In the genomic region with DNA sequence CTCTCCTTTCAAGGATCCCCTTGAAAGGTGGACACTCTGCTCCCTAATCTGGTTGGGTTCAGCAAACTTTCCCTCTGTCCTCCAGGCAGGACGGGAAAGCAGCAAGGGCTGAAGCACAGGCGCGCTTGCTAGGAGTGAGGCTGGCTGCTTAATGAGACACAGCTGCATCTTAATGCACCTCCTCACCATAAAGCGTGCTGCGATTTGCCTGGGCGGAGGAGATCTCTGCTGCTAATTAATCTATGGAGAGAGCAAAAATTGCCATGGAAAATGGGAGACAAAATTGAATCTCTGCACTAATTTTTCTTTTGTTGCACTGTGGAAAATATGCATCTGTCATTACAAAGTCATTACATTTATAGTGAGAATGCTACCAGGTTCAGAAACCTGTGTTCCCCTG, we compare ENCODE assay signal across 24 cellular contexts. TPM values are rescaled to one million over a fixed set of nuclear protein-coding genes. Genes with fewer than 3 reads are reported as not detected.
DNase-seq lines count a peak whose midpoint lies in the region; ATAC-seq and TF ChIP-seq lines count a peak whose summit lies in the region.
"Had no signal": no experiment of that assay in that cellular context is flagged by ENCODE, and none has a peak within 500 bp of the region (broad histone marks: within the 10 kb centered on the region; RNA-seq: fewer than 3 reads in every experiment).

No MANE protein-coding gene starts in this region.

- no peaks in the 10 kb centered on the region for H3K9me3 Mint-ChIP-seq in neural progenitor cell
- H3K9me3 Mint-ChIP-seq: CD8-positive, alpha-beta memory T cell had no signal

- DNase-seq in cardiac muscle cell (ENCODE audit: low read depth in 1 of 2, low spot score in 1 of 2) (no peak), heart left ventricle (no peak), fibroblast of villous mesenchyme (ENCODE audit: low read depth) (peak; percentile 23), neural progenitor cell (ENCODE audit: low spot score) (no peak), DMS153 (lab: John Stamatoyannopoulos, UW) (no peak), SJCRH30 (no peak), GM10266 (ENCODE audit: extremely low spot score) (no peak)
- DNase-seq: C1 segment of cervical spinal cord; Calu3; CD8-positive, alpha-beta memory T cell; H7; MG63; NCI-H1417 treated with DMSO at 0.1 percent for 48 hours; NCI-H187; NCI-H446 treated with DMSO at 0.1 percent for 48 hours; NCI-H526 treated with DMSO at 0.1 percent for 48 hours; OCI-M1; Right ventricle myocardium superior had no signal

- H3K27me3 ChIP-seq in cardiac muscle cell (no peaks in the 10 kb centered on the region), heart left ventricle (no peaks in the 10 kb centered on the region), neural progenitor cell (no peaks in the 10 kb centered on the region), SJCRH30 (no peaks in the 10 kb centered on the region)
- H3K27me3 ChIP-seq: MG63 had no signal

- no peaks in the 10 kb centered on the region for H3K79me2 ChIP-seq in neural progenitor cell (ENCODE audit: low read depth)

- H3K36me3 Mint-ChIP-seq in neural progenitor cell, result peaks cover 27% of the 10 kb centered on the region

- WGBS in heart left ventricle, 4 donors, result 95 to 98% (median 97%) methylated on average over 6 of the region's 6 CpGs

- no peaks in the 10 kb centered on the region for H3F3A ChIP-seq in neural progenitor cell (ENCODE audit: low read depth)

- H3K9me3 ChIP-seq in cardiac muscle cell (ENCODE audit: low read depth), result no peaks in the 10 kb centered on the region
- H3K9me3 ChIP-seq in heart left ventricle, result no peaks in the 10 kb centered on the region
- H3K9me3 ChIP-seq in neural progenitor cell (ENCODE audit: low read depth), result no peaks in the 10 kb centered on the region
- H3K9me3 ChIP-seq in SJCRH30 (replicated peaks), result no peaks in the 10 kb centered on the region
- H3K9me3 ChIP-seq: MG63 had no signal

- H3K9ac ChIP-seq in neural progenitor cell, result peak overlapping the region; percentile 2

- H3K4me1 ChIP-seq in cardiac muscle cell (ENCODE audit: low read depth), result no peaks in the 10 kb centered on the region
- peaks cover 0 to 26% (median 14%) of the 10 kb centered on the region in 12 donors for H3K4me1 ChIP-seq in heart left ventricle
- no peaks in the 10 kb centered on the region for H3K4me1 ChIP-seq in neural progenitor cell
- H3K4me1 ChIP-seq in SJCRH30, result no peaks in the 10 kb centered on the region

- H4K20me1 ChIP-seq in neural progenitor cell (ENCODE audit: low read depth), result no peaks in the 10 kb centered on the region

- H3K27ac ChIP-seq in cardiac muscle cell, result peak overlapping the region; percentile 29
- H3K27ac ChIP-seq in heart left ventricle, result peak overlapping the region in 2 of 12 donors; percentile 10 to 65
- no peak overlapping the region for H3K27ac ChIP-seq in neural progenitor cell
- no peak overlapping the region for H3K27ac ChIP-seq in SJCRH30
- H3K27ac ChIP-seq: 22Rv1, HL-60, SK-N-MC had no signal

- ATAC-seq in heart left ventricle (no peak), GM19467 (IDR thresholded peaks at IDR 0.05; ENCODE audit: unreplicated experiment) (no peak)
- ATAC-seq: HepG2, K562 had no signal

- H3K27ac Mint-ChIP-seq in neural progenitor cell, result peak overlapping the region; percentile 16

- intact Hi-C loops in heart left ventricle (cut with DNase I), result no loop called here

- TF ChIP-seq CTCF in cardiac muscle cell (IDR thresholded peaks at IDR 0.05; ENCODE audit: low read depth, low read length), result no peak
- no peak for TF ChIP-seq CTCF in heart left ventricle (IDR thresholded peaks at IDR 0.05)
- TF ChIP-seq CTCF in fibroblast of villous mesenchyme (IDR thresholded peaks at IDR 0.05; ENCODE audit: insufficient read depth, low read depth, low read length), result no peak
- TF ChIP-seq CTCF in neural progenitor cell (IDR thresholded peaks at IDR 0.05), result no peak
- no peak for TF ChIP-seq CTCF in GM10266 (IDR thresholded peaks at IDR 0.05; ENCODE audit: control insufficient read depth, insufficient read depth, low read depth, missing control alignments)

- H3K4me2 ChIP-seq in neural progenitor cell, result no peak overlapping the region

- H3K4me3 Mint-ChIP-seq in neural progenitor cell, result peak overlapping the region; percentile 1
- H3K4me3 Mint-ChIP-seq: CD8-positive, alpha-beta memory T cell had no signal

- peaks cover 12% of the 10 kb centered on the region for H3K4me1 Mint-ChIP-seq in neural progenitor cell

- H3K4me3 ChIP-seq in cardiac muscle cell, result no peak overlapping the region
- H3K4me3 ChIP-seq in heart left ventricle, result no peak overlapping the region
- no peak overlapping the region for H3K4me3 ChIP-seq in fibroblast of villous mesenchyme (ENCODE audit: low read depth, low read length)
- no peak overlapping the region for H3K4me3 ChIP-seq in neural progenitor cell
- H3K4me3 ChIP-seq in SJCRH30, result no peak overlapping the region
- H3K4me3 ChIP-seq: K562, MG63, SK-N-MC had no signal

- TF ChIP-seq POLR2A in heart left ventricle (IDR thresholded peaks at IDR 0.05), result no peak

- peaks cover 2% of the 10 kb centered on the region for H3K27me3 Mint-ChIP-seq in neural progenitor cell (ENCODE audit: insufficient read depth, low read depth)

- peaks cover 3% of the 10 kb centered on the region for H3K36me3 ChIP-seq in cardiac muscle cell
- peaks cover 0 to 65% (median 37%) of the 10 kb centered on the region in 9 donors for H3K36me3 ChIP-seq in heart left ventricle
- no peaks in the 10 kb centered on the region for H3K36me3 ChIP-seq in neural progenitor cell
- no peaks in the 10 kb centered on the region for H3K36me3 ChIP-seq in SJCRH30

- H2AFZ ChIP-seq in neural progenitor cell (replicated peaks), result no peak overlapping the region

RNA-seq across cellular contexts. Expression of a gene that starts 43.3 kb away (rescaled TPM):
- 105 and 121 TPM in 2 replicates for total RNA-seq in cardiac muscle cell
- polyA plus RNA-seq in cardiac muscle cell, result 83.7 and 106 TPM in 2 replicates
- total RNA-seq in heart left ventricle, result 100 to 1,000 TPM in 1 of 9 donors, 10 to 100 TPM in 8; 51.4 to 129 (median 72.0) TPM
- polyA plus RNA-seq in heart left ventricle, result 10 to 100 TPM; 54.2 to 89.2 TPM
- total RNA-seq in fibroblast of villous mesenchyme, result 87.2 and 120 TPM in 2 replicates
- total RNA-seq in neural progenitor cell (ENCODE audit: low replicate concordance), result 10.9 and 29.1 TPM in 2 replicates
- 17.4 and 21.7 TPM in 2 replicates for total RNA-seq in SJCRH30 (2014; rRNA removed; shearing (Covaris generic))
- polyA plus RNA-seq: CD8-positive, alpha-beta memory T cell had no signal
